Comparison of ENCODE assay signal across 1 cellular context in genomic region chr16:30740364-30741251, GRCh38.
TF ChIP-seq lines count a peak whose summit lies in the region.

No MANE protein-coding gene starts in this region.

TF ChIP-seq in K562, 482 proteins besides CTCF, POLR2A, EP300 and RAD21 (continued from another document):
- peak; percentile 42 for TF ChIP-seq PRDM10 (IDR thresholded peaks at IDR 0.05; ENCODE audit: partially characterized antibody)
- TF ChIP-seq CTBP1 (IDR thresholded peaks at IDR 0.05; ENCODE audit: borderline replicate concordance), result 0 out of 2 replicates have a peak, but pooled peaks have one; percentile 11
- TF ChIP-seq BCLAF1 (IDR thresholded peaks at IDR 0.05; ENCODE audit: borderline replicate concordance in 1 of 2, control insufficient read depth in 1 of 2, low read depth in 2 of 2, low read length in 1 of 2), result no peak
- peak; percentile 51 for TF ChIP-seq NFIC (IDR thresholded peaks at IDR 0.05)
